ENCODE assay signal across 1 cellular context in genomic region chr14:20658246-20658645, GRCh38.
TF ChIP-seq lines count a peak whose summit lies in the region.

No MANE protein-coding gene starts in this region.

TF ChIP-seq in H1, 55 proteins besides CTCF, POLR2A, EP300 and RAD21:
- no peak for TF ChIP-seq CTBP2 (IDR thresholded peaks at IDR 0.05; ENCODE audit: borderline replicate concordance, insufficient read depth, insufficient read length, low read length)
- no peak for TF ChIP-seq CREB1 (IDR thresholded peaks at IDR 0.05)
- TF ChIP-seq, protein P1, sequence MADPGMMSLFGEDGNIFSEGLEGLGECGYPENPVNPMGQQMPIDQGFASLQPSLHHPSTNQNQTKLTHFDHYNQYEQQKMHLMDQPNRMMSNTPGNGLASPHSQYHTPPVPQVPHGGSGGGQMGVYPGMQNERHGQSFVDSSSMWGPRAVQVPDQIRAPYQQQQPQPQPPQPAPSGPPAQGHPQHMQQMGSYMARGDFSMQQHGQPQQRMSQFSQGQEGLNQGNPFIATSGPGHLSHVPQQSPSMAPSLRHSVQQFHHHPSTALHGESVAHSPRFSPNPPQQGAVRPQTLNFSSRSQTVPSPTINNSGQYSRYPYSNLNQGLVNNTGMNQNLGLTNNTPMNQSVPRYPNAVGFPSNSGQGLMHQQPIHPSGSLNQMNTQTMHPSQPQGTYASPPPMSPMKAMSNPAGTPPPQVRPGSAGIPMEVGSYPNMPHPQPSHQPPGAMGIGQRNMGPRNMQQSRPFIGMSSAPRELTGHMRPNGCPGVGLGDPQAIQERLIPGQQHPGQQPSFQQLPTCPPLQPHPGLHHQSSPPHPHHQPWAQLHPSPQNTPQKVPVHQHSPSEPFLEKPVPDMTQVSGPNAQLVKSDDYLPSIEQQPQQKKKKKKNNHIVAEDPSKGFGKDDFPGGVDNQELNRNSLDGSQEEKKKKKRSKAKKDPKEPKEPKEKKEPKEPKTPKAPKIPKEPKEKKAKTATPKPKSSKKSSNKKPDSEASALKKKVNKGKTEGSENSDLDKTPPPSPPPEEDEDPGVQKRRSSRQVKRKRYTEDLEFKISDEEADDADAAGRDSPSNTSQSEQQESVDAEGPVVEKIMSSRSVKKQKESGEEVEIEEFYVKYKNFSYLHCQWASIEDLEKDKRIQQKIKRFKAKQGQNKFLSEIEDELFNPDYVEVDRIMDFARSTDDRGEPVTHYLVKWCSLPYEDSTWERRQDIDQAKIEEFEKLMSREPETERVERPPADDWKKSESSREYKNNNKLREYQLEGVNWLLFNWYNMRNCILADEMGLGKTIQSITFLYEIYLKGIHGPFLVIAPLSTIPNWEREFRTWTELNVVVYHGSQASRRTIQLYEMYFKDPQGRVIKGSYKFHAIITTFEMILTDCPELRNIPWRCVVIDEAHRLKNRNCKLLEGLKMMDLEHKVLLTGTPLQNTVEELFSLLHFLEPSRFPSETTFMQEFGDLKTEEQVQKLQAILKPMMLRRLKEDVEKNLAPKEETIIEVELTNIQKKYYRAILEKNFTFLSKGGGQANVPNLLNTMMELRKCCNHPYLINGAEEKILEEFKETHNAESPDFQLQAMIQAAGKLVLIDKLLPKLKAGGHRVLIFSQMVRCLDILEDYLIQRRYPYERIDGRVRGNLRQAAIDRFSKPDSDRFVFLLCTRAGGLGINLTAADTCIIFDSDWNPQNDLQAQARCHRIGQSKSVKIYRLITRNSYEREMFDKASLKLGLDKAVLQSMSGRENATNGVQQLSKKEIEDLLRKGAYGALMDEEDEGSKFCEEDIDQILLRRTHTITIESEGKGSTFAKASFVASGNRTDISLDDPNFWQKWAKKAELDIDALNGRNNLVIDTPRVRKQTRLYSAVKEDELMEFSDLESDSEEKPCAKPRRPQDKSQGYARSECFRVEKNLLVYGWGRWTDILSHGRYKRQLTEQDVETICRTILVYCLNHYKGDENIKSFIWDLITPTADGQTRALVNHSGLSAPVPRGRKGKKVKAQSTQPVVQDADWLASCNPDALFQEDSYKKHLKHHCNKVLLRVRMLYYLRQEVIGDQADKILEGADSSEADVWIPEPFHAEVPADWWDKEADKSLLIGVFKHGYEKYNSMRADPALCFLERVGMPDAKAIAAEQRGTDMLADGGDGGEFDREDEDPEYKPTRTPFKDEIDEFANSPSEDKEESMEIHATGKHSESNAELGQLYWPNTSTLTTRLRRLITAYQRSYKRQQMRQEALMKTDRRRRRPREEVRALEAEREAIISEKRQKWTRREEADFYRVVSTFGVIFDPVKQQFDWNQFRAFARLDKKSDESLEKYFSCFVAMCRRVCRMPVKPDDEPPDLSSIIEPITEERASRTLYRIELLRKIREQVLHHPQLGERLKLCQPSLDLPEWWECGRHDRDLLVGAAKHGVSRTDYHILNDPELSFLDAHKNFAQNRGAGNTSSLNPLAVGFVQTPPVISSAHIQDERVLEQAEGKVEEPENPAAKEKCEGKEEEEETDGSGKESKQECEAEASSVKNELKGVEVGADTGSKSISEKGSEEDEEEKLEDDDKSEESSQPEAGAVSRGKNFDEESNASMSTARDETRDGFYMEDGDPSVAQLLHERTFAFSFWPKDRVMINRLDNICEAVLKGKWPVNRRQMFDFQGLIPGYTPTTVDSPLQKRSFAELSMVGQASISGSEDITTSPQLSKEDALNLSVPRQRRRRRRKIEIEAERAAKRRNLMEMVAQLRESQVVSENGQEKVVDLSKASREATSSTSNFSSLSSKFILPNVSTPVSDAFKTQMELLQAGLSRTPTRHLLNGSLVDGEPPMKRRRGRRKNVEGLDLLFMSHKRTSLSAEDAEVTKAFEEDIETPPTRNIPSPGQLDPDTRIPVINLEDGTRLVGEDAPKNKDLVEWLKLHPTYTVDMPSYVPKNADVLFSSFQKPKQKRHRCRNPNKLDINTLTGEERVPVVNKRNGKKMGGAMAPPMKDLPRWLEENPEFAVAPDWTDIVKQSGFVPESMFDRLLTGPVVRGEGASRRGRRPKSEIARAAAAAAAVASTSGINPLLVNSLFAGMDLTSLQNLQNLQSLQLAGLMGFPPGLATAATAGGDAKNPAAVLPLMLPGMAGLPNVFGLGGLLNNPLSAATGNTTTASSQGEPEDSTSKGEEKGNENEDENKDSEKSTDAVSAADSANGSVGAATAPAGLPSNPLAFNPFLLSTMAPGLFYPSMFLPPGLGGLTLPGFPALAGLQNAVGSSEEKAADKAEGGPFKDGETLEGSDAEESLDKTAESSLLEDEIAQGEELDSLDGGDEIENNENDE (IDR thresholded peaks at IDR 0.05; ENCODE audit: insufficient replicate concordance, low read length), result no peak
- TF ChIP-seq CEBPB (IDR thresholded peaks at IDR 0.05; ENCODE audit: low read depth, low read length), result no peak
- TF ChIP-seq YY1 (IDR thresholded peaks at IDR 0.05; ENCODE audit: low read depth, low read length), result no peak
- TF ChIP-seq NANOG (IDR thresholded peaks at IDR 0.05; ENCODE audit: insufficient read depth, low read depth, low read length, poor library complexity, severe bottlenecking), result no peak
TF ChIP-seq in H1: peak in this region for 0.
